Comparison of ENCODE assay signal across 1 cellular context in genomic region chr9:137045294-137046093, GRCh38.
A peak's percentile ranks its signal among the peaks of the same experiment; 100 is the strongest.
TF ChIP-seq lines count a peak whose summit lies in the region.

No MANE protein-coding gene starts in this region.

TF ChIP-seq in HEK293, 187 proteins besides CTCF, POLR2A, EP300 and RAD21 (continued from another document):
- TF ChIP-seq ZBTB11 (tag by site-specific recombination; conservative IDR thresholded peaks at IDR 0.05; ENCODE audit: low read depth) (peak; percentile 73), ZNF677 (tag by site-specific recombination; IDR thresholded peaks at IDR 0.05) (no peak), ZFP37 (tag by site-specific recombination; IDR thresholded peaks at IDR 0.05) (0 out of 2 replicates have a peak, but pooled peaks have one; percentile 26), SCRT1 (tag by site-specific recombination; IDR thresholded peaks at IDR 0.05; ENCODE audit: borderline replicate concordance) (no peak), ZBTB26 (tag by site-specific recombination; optimal IDR thresholded peaks at IDR 0.05) (peak; percentile 68), KLF1 (tag by site-specific recombination; IDR thresholded peaks at IDR 0.05) (peak; percentile 44), PATZ1 (tag by site-specific recombination; IDR thresholded peaks at IDR 0.05) (0 out of 2 replicates have a peak, but pooled peaks have one; percentile 7), ZNF600 (tag by site-specific recombination; IDR thresholded peaks at IDR 0.05) (peak; percentile 12), KLF8 (tag by site-specific recombination; IDR thresholded peaks at IDR 0.05) (peak; percentile 9; the same call in 1 of the 2 replicates), ZFP69B (tag by site-specific recombination; IDR thresholded peaks at IDR 0.05) (0 out of 2 replicates have a peak, but pooled peaks have one; percentile 16)
